Comparison of ENCODE assay signal across 12 cellular contexts in the genomic region with DNA sequence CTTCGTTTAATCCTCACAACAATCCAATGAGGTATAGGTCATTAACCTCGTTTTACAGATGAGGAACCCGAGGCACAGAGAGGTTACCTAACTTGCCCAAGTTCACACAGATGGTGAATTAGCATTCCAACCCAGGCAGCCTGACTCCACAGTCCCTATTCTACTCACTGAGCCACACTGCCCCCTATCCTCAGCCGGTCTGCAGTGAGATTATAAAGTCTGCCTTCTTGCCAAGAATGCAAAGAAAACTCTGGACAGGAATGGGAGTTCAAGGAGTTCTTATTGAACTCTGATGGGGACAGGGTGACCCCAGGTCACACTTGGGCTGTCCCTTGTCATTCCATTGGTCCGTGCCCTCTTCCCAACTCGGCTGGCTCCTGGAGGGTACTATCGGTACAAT.
DNase-seq lines count a peak whose midpoint lies in the region; ATAC-seq and TF ChIP-seq lines count a peak whose summit lies in the region.
"Had no signal": no experiment of that assay in that cellular context is flagged by ENCODE, and none has a peak within 500 bp of the region (broad histone marks: within the 10 kb centered on the region; RNA-seq: fewer than 3 reads in every experiment).

No MANE protein-coding gene starts in this region.

- POLR2A ChIA-PET in OCI-LY7 (lab: Charles Lee) = interaction anchor here (1.7 kb wide), 1 partner anchor 9 kb away, joined by 7 read pairs; no protein-coding TSS in a partner anchor

- no peak overlapping the region for H3K9ac ChIP-seq in BLaER1

- H3K9me2 ChIP-seq in OCI-LY7 (ENCODE audit: insufficient read depth, low read length) = no peaks in the 10 kb centered on the region

- no TSS peak for BruUV-seq in OCI-LY7 (replicated peaks; lab: Mats Ljungman, UMichigan)

- no peaks in the 10 kb centered on the region; the same call in 1 of the 2 replicates for H3K79me2 ChIP-seq in OCI-LY7 (ENCODE audit: insufficient read depth, low read depth, low read length)

- H3K4me3 ChIP-seq in BLaER1 (no peak overlapping the region), OCI-LY7 (ENCODE audit: low read depth, low read length, poor library complexity, severe bottlenecking) (no peak overlapping the region)
- H3K4me3 ChIP-seq: esophagus squamous epithelium, spleen had no signal

- H4K20me1 ChIP-seq in BLaER1 (no peaks in the 10 kb centered on the region), OCI-LY7 (ENCODE audit: insufficient read depth, low read length) (no peaks in the 10 kb centered on the region)

- H2AFZ ChIP-seq in OCI-LY7 (ENCODE audit: low read length) = no peak overlapping the region

- H3K36me3 ChIP-seq in BLaER1 (no peaks in the 10 kb centered on the region), OCI-LY7 (ENCODE audit: insufficient read depth, low read length) (0 out of 2 replicates have a peak, but pooled peaks cover 5% of the 10 kb centered on the region)
- H3K36me3 ChIP-seq: esophagus squamous epithelium, spleen had no signal

- peak; percentile 62 for DNase-seq in OCI-LY7 (ENCODE audit: low spot score)
- DNase-seq in HuH-7 (ENCODE audit: low spot score) = no peak
- DNase-seq in NCI-H2227 treated with DMSO at 0.1 percent for 48 hours (lab: John Stamatoyannopoulos, UW) = no peak
- DNase-seq: CD4-positive, CD25-positive, alpha-beta regulatory T cell; esophagus squamous epithelium; NCI-H1092 treated with DMSO at 0.1 percent for 48 hours; spleen had no signal

- CTCF ChIA-PET in OCI-LY7 (lab: Charles Lee; ENCODE audit: unreplicated experiment) = no interaction called here

- H3K27ac ChIP-seq in BLaER1 (0 out of 2 replicates have a peak overlapping the region, but pooled peaks have one; percentile 46), OCI-LY7 (ENCODE audit: low read depth, low read length, poor library complexity, severe bottlenecking) (peak overlapping the region; percentile 24)
- H3K27ac ChIP-seq: esophagus squamous epithelium, spleen had no signal

- no peaks in the 10 kb centered on the region for H3K27me3 ChIP-seq in BLaER1
- H3K27me3 ChIP-seq: esophagus squamous epithelium, spleen had no signal

- H3K4me2 ChIP-seq in BLaER1 (peak overlapping the region; percentile 68), OCI-LY7 (ENCODE audit: low read length) (0 out of 2 replicates have a peak overlapping the region, but pooled peaks have one; percentile 4)

- peaks cover 75% of the 10 kb centered on the region for H3K4me1 ChIP-seq in BLaER1
- H3K4me1 ChIP-seq in OCI-LY7 (ENCODE audit: insufficient read depth, low read length, poor library complexity, severe bottlenecking) = peaks cover 54% of the 10 kb centered on the region
- H3K4me1 ChIP-seq: esophagus squamous epithelium, spleen had no signal

- ATAC-seq in esophagus mucosa = peak; percentile 36
- ATAC-seq in HG03139 (IDR thresholded peaks at IDR 0.05; ENCODE audit: unreplicated experiment) = no peak
- ATAC-seq in GM18520 (IDR thresholded peaks at IDR 0.05; ENCODE audit: unreplicated experiment) = no peak

- TF ChIP-seq CTCF in GM12873 (IDR thresholded peaks at IDR 0.05; ENCODE audit: insufficient read depth, low read depth, low read length, missing control alignments) (peak; percentile 44), OCI-LY7 (conservative IDR thresholded peaks at IDR 0.05; ENCODE audit: low read length) (peak; percentile 79)

- no peaks in the 10 kb centered on the region for H3K9me3 ChIP-seq in BLaER1
- no peaks in the 10 kb centered on the region for H3K9me3 ChIP-seq in OCI-LY7 (ENCODE audit: low read length)
- H3K9me3 ChIP-seq: esophagus squamous epithelium, spleen had no signal

- intact Hi-C loops in OCI-LY7 (cut with micrococcal nuclease; ENCODE audit: unreplicated experiment) = no loop called here
